In genomic region chr1:179031855-179032513, GRCh38 we compare ENCODE assay signal across 15 cellular contexts. TPM values are rescaled to one million over a fixed set of nuclear protein-coding genes. Genes with fewer than 3 reads are reported as not detected.
DNase-seq lines count a peak whose midpoint lies in the region; ATAC-seq and TF ChIP-seq lines count a peak whose summit lies in the region.
"Had no signal": no experiment of that assay in that cellular context is flagged by ENCODE, and none has a peak within 500 bp of the region (broad histone marks: within the 10 kb centered on the region; RNA-seq: fewer than 3 reads in every experiment).

No MANE protein-coding gene starts in this region.

- TF ChIP-seq CTCF in PC-9 (conservative IDR thresholded peaks at IDR 0.05) (no peak), endodermal cell (conservative IDR thresholded peaks at IDR 0.05) (no peak), psoas muscle (IDR thresholded peaks at IDR 0.05) (no peak)

- H3K4me3 ChIP-seq in PC-9 (no peak overlapping the region), endodermal cell (ENCODE audit: low read length) (no peak overlapping the region), psoas muscle (peak overlapping the region; percentile 19)

- H3K27ac ChIP-seq in PC-9, result peak overlapping the region; percentile 54
- no peak overlapping the region for H3K27ac ChIP-seq in endodermal cell (ENCODE audit: low read depth, low read length)
- peak overlapping the region; percentile 82 for H3K27ac ChIP-seq in psoas muscle

- DNase-seq in HCEC 1CT, result peak; percentile 60
- peak in 1 of 2 experiments; percentile 70 for DNase-seq in PC-9
- DNase-seq in endodermal cell, result no peak
- DNase-seq in psoas muscle, result no peak
- no peak for DNase-seq in COLO829 (ENCODE audit: low spot score)
- no peak for DNase-seq in activated CD4-positive, alpha-beta T cell treated with anti-CD3 and anti-CD28 coated beads, Interleukin-2, amount 50 U/mL, for 1 hour
- no peak for DNase-seq in NCI-H774 (lab: John Stamatoyannopoulos, UW)
- DNase-seq in globus pallidus (ENCODE audit: low spot score), result no peak
- DNase-seq: activated CD8-positive, alpha-beta memory T cell treated with anti-CD3 and anti-CD28 coated beads, Interleukin-2, amount 50 U/mL, for 4 hours; Calu3; effector memory CD8-positive, alpha-beta T cell; H7; NCI-H2029; right cardiac atrium had no signal

- no peaks in the 10 kb centered on the region for H3K9me2 ChIP-seq in PC-9 (ENCODE audit: insufficient read depth)

- peaks cover 56% of the 10 kb centered on the region for H3K4me1 Mint-ChIP-seq in endodermal cell

- H3K4me3 Mint-ChIP-seq in endodermal cell, result no peak overlapping the region
- H3K4me3 Mint-ChIP-seq: T-helper 1 cell treated with Interleukin-12 subunit alpha and Interleukin-12 subunit beta and Interleukin-4 antibody, amounts not matched to agents 30 μg/mL and 1 μg/mL, for 36 hours had no signal

- H3K27me3 Mint-ChIP-seq in endodermal cell (ENCODE audit: insufficient read depth), result no peaks in the 10 kb centered on the region
- H3K27me3 Mint-ChIP-seq: effector memory CD8-positive, alpha-beta T cell had no signal

- no TSS peak for BruUV-seq in PC-9 (replicated peaks; lab: Mats Ljungman, UMichigan)

- H3K36me3 Mint-ChIP-seq in endodermal cell (ENCODE audit: low read depth), result no peaks in the 10 kb centered on the region

- intact Hi-C loops in PC-9 (cut with micrococcal nuclease; ENCODE audit: unreplicated experiment) (no loop called here), psoas muscle (cut with DNase I) (loop anchor here in 1 of 2 donors (5.0 kb wide), 1 partner anchor 160 kb away; no protein-coding TSS in a partner anchor)

- no peak overlapping the region for H3K9ac ChIP-seq in endodermal cell (ENCODE audit: extremely low read depth, low read length, poor library complexity, severe bottlenecking)

- CTCF ChIA-PET in PC-9 (lab: Charles Lee), result interaction anchor here (0.7 to 1.3 kb wide), 2 partner anchors 15 to 74 kb away, joined by 4 to 6 read pairs; no protein-coding TSS in a partner anchor

- H3K36me3 ChIP-seq in PC-9 (ENCODE audit: low read depth) (no peaks in the 10 kb centered on the region), endodermal cell (ENCODE audit: control insufficient read depth, insufficient read depth, low read length) (no peaks in the 10 kb centered on the region), psoas muscle (ENCODE audit: insufficient read depth in 1 of 2, low read depth in 1 of 2) (no peaks in the 10 kb centered on the region)

- H2AFZ ChIP-seq in PC-9, result no peak overlapping the region

- H3K27me3 ChIP-seq in PC-9 (ENCODE audit: insufficient read depth, low read depth), result no peaks in the 10 kb centered on the region
- H3K27me3 ChIP-seq in endodermal cell (ENCODE audit: control insufficient read depth, insufficient read depth, low read length, poor library complexity, severe bottlenecking), result no peaks in the 10 kb centered on the region
- no peaks in the 10 kb centered on the region for H3K27me3 ChIP-seq in psoas muscle (ENCODE audit: insufficient read depth in 3 of 3, low read length in 2 of 3)

- H3F3A ChIP-seq in PC-9 (ENCODE audit: insufficient read depth, low read depth), result peaks cover 29% of the 10 kb centered on the region

- H3K79me2 ChIP-seq in PC-9 (ENCODE audit: low read depth), result peaks cover 99% of the 10 kb centered on the region

- H3K9me3 Mint-ChIP-seq in endodermal cell, result no peaks in the 10 kb centered on the region
- H3K9me3 Mint-ChIP-seq: effector memory CD8-positive, alpha-beta T cell; T-helper 1 cell treated with Interleukin-12 subunit alpha and Interleukin-12 subunit beta and Interleukin-4 antibody, amounts not matched to agents 30 μg/mL and 1 μg/mL, for 36 hours had no signal

- H3K4me2 ChIP-seq in PC-9, result peak overlapping the region; percentile 44

- POLR2A ChIA-PET in PC-9 (lab: Charles Lee; ENCODE audit: unreplicated experiment), result interaction anchor here (0.5 to 0.7 kb wide), 2 partner anchors 29 to 140 kb away, joined by 4 to 32 read pairs; no protein-coding TSS in a partner anchor

- no peaks in the 10 kb centered on the region for H4K20me1 ChIP-seq in PC-9 (ENCODE audit: insufficient read depth)

- peak overlapping the region; percentile 5 for H3K27ac Mint-ChIP-seq in endodermal cell
- H3K27ac Mint-ChIP-seq: T-helper 1 cell treated with Interleukin-12 subunit alpha and Interleukin-12 subunit beta and Interleukin-4 antibody, amounts not matched to agents 30 μg/mL and 1 μg/mL, for 36 hours had no signal

- ATAC-seq in psoas muscle, result peak; percentile 67 to 85 (median 76)
- ATAC-seq: effector memory CD8-positive, alpha-beta T cell; right cardiac atrium had no signal

- WGBS in endodermal cell (ENCODE audit: insufficient coverage in 1 of 2, insufficient read length in 1 of 2), 2 experiments, result 53% methylated on average over 1 of the region's 1 CpG; no CpG with 5 or more reads in 1 of the 2 experiments
- 13 to 21% (median 14%) methylated on average over 1 of the region's 1 CpG for WGBS in psoas muscle, 3 donors

- H3K4me1 ChIP-seq in PC-9 (replicated peaks; ENCODE audit: insufficient read depth), result peaks cover 98% of the 10 kb centered on the region
- peaks cover 13% of the 10 kb centered on the region for H3K4me1 ChIP-seq in endodermal cell (ENCODE audit: control insufficient read depth, insufficient read depth, low read length)
- peaks cover 77% of the 10 kb centered on the region for H3K4me1 ChIP-seq in psoas muscle

- no peaks in the 10 kb centered on the region for H3K9me3 ChIP-seq in PC-9 (ENCODE audit: insufficient read depth, low read depth)
- H3K9me3 ChIP-seq in endodermal cell (ENCODE audit: control insufficient read depth, low read length), result no peaks in the 10 kb centered on the region
- H3K9me3 ChIP-seq in psoas muscle, result no peaks in the 10 kb centered on the region

RNA-seq across cellular contexts. Expression of gene FAM20B, which starts 6.3 kb away (rescaled TPM):
- total RNA-seq in PC-9 (2021), result 68.1 and 80.5 TPM in 2 replicates
- total RNA-seq in endodermal cell, result 10 to 100 TPM; 47.7 to 52.4 TPM
- polyA plus RNA-seq in endodermal cell (2013, experiment 1 of 2), result 30.8 TPM
- 29.6 TPM for polyA plus RNA-seq in endodermal cell (2013, experiment 2 of 2)
- 10 to 100 TPM; 33.4 to 55.2 (median 43.3) TPM for total RNA-seq in psoas muscle
- 10 to 100 TPM; 22.5 to 52.6 (median 48.8) TPM for polyA plus RNA-seq in psoas muscle

RNA-seq across cellular contexts. Expression of gene TOR3A, which starts 49.9 kb away (rescaled TPM):
- total RNA-seq in PC-9 (2021), result 31.6 and 35.6 TPM in 2 replicates
- total RNA-seq in endodermal cell, result 10 to 100 TPM; 23.4 to 24.7 TPM
- polyA plus RNA-seq in endodermal cell (2013, experiment 1 of 2), result 13.7 TPM
- polyA plus RNA-seq in endodermal cell (2013, experiment 2 of 2), result 11.6 TPM
- 10 to 100 TPM; 16.5 to 36.0 (median 24.9) TPM for total RNA-seq in psoas muscle
- polyA plus RNA-seq in psoas muscle, result 10 to 100 TPM; 13.5 to 23.4 (median 16.2) TPM
